In the genomic region with DNA sequence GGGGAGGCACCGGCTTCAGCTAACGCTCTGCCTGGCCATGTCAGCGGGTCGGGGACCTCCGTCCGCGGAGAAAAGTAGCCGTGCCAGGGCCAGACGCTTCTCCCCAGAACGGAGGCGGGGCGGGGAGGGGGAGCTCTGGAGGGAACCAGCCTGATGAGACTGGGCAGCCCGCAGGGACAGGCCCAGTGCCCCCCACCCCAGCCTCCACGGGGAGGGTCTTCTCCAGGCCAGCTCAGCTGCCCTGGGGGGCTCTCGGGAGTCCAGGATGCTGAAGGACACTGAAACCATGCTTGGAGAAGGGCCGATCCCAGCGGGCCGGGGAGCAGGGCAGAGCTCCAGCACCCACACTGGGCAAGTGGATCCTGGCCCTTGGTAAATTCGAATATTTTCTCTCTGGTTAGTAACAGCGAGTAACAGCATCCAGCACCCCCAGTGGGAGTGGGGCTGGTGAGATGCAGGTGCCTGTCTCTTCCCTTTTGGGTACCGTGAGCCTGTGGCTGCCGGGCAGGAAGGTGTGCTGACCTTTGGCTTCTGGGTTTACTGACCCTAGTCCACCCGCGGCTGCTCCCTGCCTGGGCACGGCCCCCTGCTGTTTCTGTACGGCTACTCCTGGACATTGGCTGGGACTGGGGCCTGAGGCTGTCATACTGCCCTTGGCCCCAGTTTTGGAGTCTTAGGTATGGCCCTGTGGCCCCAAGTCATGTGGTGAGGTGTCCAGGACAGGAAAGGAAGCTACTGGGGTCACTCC, we compare ENCODE assay signal across 29 cellular contexts.
"Had no signal": no experiment of that assay in that cellular context is flagged by ENCODE, and none has a peak within 500 bp of the region (broad histone marks: within the 10 kb centered on the region; RNA-seq: fewer than 3 reads in every experiment).

No MANE protein-coding gene starts in this region.

- H3K9me3 Mint-ChIP-seq: activated CD4-positive, alpha-beta T cell treated with anti-CD3 and anti-CD28 coated beads, Interleukin-2, amount 10 ng/mL, durations not matched to agents 7 days and 5 days; activated CD8-positive, alpha-beta T cell treated with anti-CD3 and anti-CD28 coated beads for 36 hours; activated T-cell treated with anti-CD3 and anti-CD28 coated beads, Interleukin-2, amount 50 U/mL, for 4 hours; activated T-helper 2 cell treated with anti-CD3 and anti-CD28 coated beads, Interferon-gamma antibody, Interleukin-2, Interleukin-4, amounts not matched to agents 10 μg/mL and 5 μg/mL and 100 μg/mL, durations not matched to agents 14 hours and 24 hours and 36 hours; effector memory CD8-positive, alpha-beta T cell; mesothelial cell of epicardium; naive B cell; nephron progenitor cell had no signal

- DNase-seq: activated CD4-positive, alpha-beta T cell treated with anti-CD3 and anti-CD28 coated beads, Interleukin-2, amount 10 ng/mL, durations not matched to agents 7 days and 5 days; activated CD4-positive, CD25-positive, alpha-beta regulatory T cell treated with anti-CD3 and anti-CD28 coated beads, Interleukin-2, amount 50 U/mL, for 72 hours; activated CD8-positive, alpha-beta T cell treated with anti-CD3 and anti-CD28 coated beads for 36 hours; activated T-cell treated with anti-CD3 and anti-CD28 coated beads, Interleukin-2, amount 50 U/mL, for 4 hours; adrenal gland; aorta; body of pancreas; cortex of kidney; effector memory CD8-positive, alpha-beta T cell; erythroblast; gastrocnemius medialis; left cardiac atrium; naive B cell; nephron progenitor cell; ovary; stimulated activated CD4-positive, alpha-beta T cell treated with anti-CD3 and anti-CD28 coated beads, Interleukin-4, amount 100 ng/mL, for 4 hours; stimulated activated CD8-positive, alpha-beta memory T cell treated with anti-CD3 and anti-CD28 coated beads, Interleukin-4, amount 100 ng/mL, for 48 hours; stimulated activated naive CD4-positive, alpha-beta T cell; T-helper 17 cell; T1000 had no signal

- H3K4me3 Mint-ChIP-seq: activated CD4-positive, alpha-beta T cell treated with anti-CD3 and anti-CD28 coated beads, Interleukin-2, amount 10 ng/mL, durations not matched to agents 7 days and 5 days; activated CD8-positive, alpha-beta T cell treated with anti-CD3 and anti-CD28 coated beads for 36 hours; activated naive CD8-positive, alpha-beta T cell; activated T-cell treated with anti-CD3 and anti-CD28 coated beads, Interleukin-2, amount 50 U/mL, for 4 hours; effector memory CD8-positive, alpha-beta T cell; mesothelial cell of epicardium; nephron progenitor cell; T-helper 17 cell had no signal

- H3K27me3 Mint-ChIP-seq: activated CD4-positive, alpha-beta T cell treated with anti-CD3 and anti-CD28 coated beads, Interleukin-2, amount 10 ng/mL, durations not matched to agents 7 days and 5 days; activated CD8-positive, alpha-beta T cell treated with anti-CD3 and anti-CD28 coated beads for 36 hours; activated naive CD8-positive, alpha-beta T cell; effector memory CD8-positive, alpha-beta T cell; naive B cell; progenitor cell of endocrine pancreas; T-helper 17 cell had no signal

- H3K27ac Mint-ChIP-seq: activated CD4-positive, alpha-beta T cell treated with anti-CD3 and anti-CD28 coated beads, Interleukin-2, amount 10 ng/mL, durations not matched to agents 7 days and 5 days; activated CD8-positive, alpha-beta T cell treated with anti-CD3 and anti-CD28 coated beads for 36 hours; activated naive CD8-positive, alpha-beta T cell; mesothelial cell of epicardium; nephron progenitor cell; progenitor cell of endocrine pancreas; T-helper 17 cell had no signal

- H2AFZ ChIP-seq: hepatocyte had no signal

- H3K4me3 ChIP-seq: adrenal gland, body of pancreas, gastrocnemius medialis, hepatocyte, ovary, skin epidermis, suprapubic skin, tibial nerve had no signal

- H3K27me3 ChIP-seq: adrenal gland, body of pancreas, gastrocnemius medialis, hepatocyte, ovary, suprapubic skin, tibial nerve had no signal

- H3K36me3 ChIP-seq: adrenal gland, gastrocnemius medialis, ovary had no signal

- H3K9me3 ChIP-seq: adrenal gland, body of pancreas, gastrocnemius medialis, ovary, suprapubic skin, tibial nerve had no signal

- H3K4me2 ChIP-seq: hepatocyte had no signal

- H3K27ac ChIP-seq: body of pancreas, gastrocnemius medialis, hepatocyte, ovary, suprapubic skin, tibial nerve had no signal

- ATAC-seq: activated CD8-positive, alpha-beta T cell treated with anti-CD3 and anti-CD28 coated beads for 36 hours; activated T-cell treated with anti-CD3 and anti-CD28 coated beads, Interleukin-2, amount 50 U/mL, for 4 hours; body of pancreas; effector memory CD8-positive, alpha-beta T cell; gastrocnemius medialis; left cardiac atrium; sciatic nerve; T-helper 17 cell had no signal

- H3K36me3 Mint-ChIP-seq: activated naive CD8-positive, alpha-beta T cell; mesothelial cell of epicardium had no signal
